ENCODE assay signal across 8 cellular contexts in the genomic region with DNA sequence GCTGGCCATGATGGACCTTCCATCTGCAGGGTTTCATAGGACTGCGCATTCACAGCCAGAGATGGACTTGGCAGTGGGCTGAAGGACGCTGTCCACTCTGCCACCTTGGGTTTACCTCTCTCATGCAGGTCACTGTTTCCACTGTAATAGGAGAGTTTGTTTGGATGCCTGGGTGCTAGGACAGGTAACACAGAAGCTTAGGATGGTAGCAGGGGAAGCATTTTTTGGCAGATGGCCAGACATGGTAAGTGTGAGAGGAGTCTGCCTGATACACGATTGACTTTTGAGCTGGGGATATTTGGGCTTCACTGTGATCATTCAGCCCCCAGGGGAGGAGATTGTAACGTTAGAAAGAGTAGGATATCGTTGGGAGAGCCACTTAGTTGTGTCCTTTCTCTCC. TPM values are rescaled to one million over a fixed set of nuclear protein-coding genes. Genes with fewer than 3 reads are reported as not detected.
DNase-seq lines count a peak whose midpoint lies in the region; ATAC-seq and TF ChIP-seq lines count a peak whose summit lies in the region.

No MANE protein-coding gene starts in this region.

- H3K4me3 Mint-ChIP-seq in stimulated activated naive CD8-positive, alpha-beta T cell treated with anti-CD3 and anti-CD28 coated beads, Interleukin-15, Interleukin-2, amounts not matched to agents 100 ng/mL and 50 ng/mL, for 24 hours, result peak overlapping the region; percentile 79
- H3K4me3 Mint-ChIP-seq in activated B cell treated with CpG ODN at 0.5 μM for 24 hours, result peak overlapping the region; percentile 58

- H3K27ac ChIP-seq in left lung, result peak overlapping the region; percentile 40 to 73

- no peaks in the 10 kb centered on the region for H3K27me3 ChIP-seq in left lung

- peaks cover 46% of the 10 kb centered on the region for H3K4me1 Mint-ChIP-seq in stimulated activated naive CD8-positive, alpha-beta T cell treated with anti-CD3 and anti-CD28 coated beads, Interleukin-15, Interleukin-2, amounts not matched to agents 100 ng/mL and 50 ng/mL, for 24 hours (ENCODE audit: low read depth)
- peaks cover 55% of the 10 kb centered on the region for H3K4me1 Mint-ChIP-seq in activated B cell treated with CpG ODN at 0.5 μM for 24 hours

- H3K36me3 Mint-ChIP-seq in stimulated activated naive CD8-positive, alpha-beta T cell treated with anti-CD3 and anti-CD28 coated beads, Interleukin-15, Interleukin-2, amounts not matched to agents 100 ng/mL and 50 ng/mL, for 24 hours (ENCODE audit: low read depth), result no peaks in the 10 kb centered on the region
- H3K36me3 Mint-ChIP-seq in activated B cell treated with CpG ODN at 0.5 μM for 24 hours (ENCODE audit: low read depth), result peaks cover 31% of the 10 kb centered on the region

- POLR2A ChIA-PET in activated B cell treated with CpG ODN at 0.5 μM for 24 hours (lab: Charles Lee), result interaction anchor here (0.7 to 3.3 kb wide), 4 partner anchors 10 to 242 kb away, joined by 4 to 23 read pairs (median 6); a partner anchor contains a TSS

- CTCF ChIA-PET in activated B cell treated with CpG ODN at 0.5 μM for 24 hours (lab: Charles Lee), result no interaction called here

- DNase-seq in stimulated activated naive CD8-positive, alpha-beta T cell treated with anti-CD3 and anti-CD28 coated beads, Interleukin-15, Interleukin-2, amounts not matched to agents 100 U/mL and 50 U/mL, for 24 hours, result no peak
- DNase-seq in activated B cell treated with CpG ODN at 0.5 μM for 24 hours (no peak), left lung (peak in 1 of 2 donors; percentile 19), SKM-1 treated with dmso at 0.1 percent for 144 hours (lab: John Stamatoyannopoulos, UW; ENCODE audit: unreplicated experiment) (no peak), H4 (ENCODE audit: low spot score) (no peak), D341Med (ENCODE audit: low spot score) (no peak), DMS53 treated with DMSO at 0.1 percent for 48 hours (lab: John Stamatoyannopoulos, UW; ENCODE audit: unreplicated experiment) (no peak)

- H3K27ac Mint-ChIP-seq in stimulated activated naive CD8-positive, alpha-beta T cell treated with anti-CD3 and anti-CD28 coated beads, Interleukin-15, Interleukin-2, amounts not matched to agents 100 ng/mL and 50 ng/mL, for 24 hours, result peak overlapping the region; percentile 91
- H3K27ac Mint-ChIP-seq in activated B cell treated with CpG ODN at 0.5 μM for 24 hours, result peak overlapping the region; percentile 84

- H3K36me3 ChIP-seq in left lung, result peaks cover 0 to 24% of the 10 kb centered on the region in 2 donors

- intact Hi-C loops in activated B cell treated with CpG ODN at 0.5 μM for 24 hours (cut with micrococcal nuclease) (loop anchor here (1.0 to 2.0 kb wide), 2 partner anchors 12 to 53 kb away; a partner anchor contains a TSS), left lung (cut with DNase I) (no loop called here)

- H3K9me3 ChIP-seq in left lung, result no peaks in the 10 kb centered on the region

- H3K4me1 ChIP-seq in left lung, result peaks cover 6 to 44% of the 10 kb centered on the region in 2 donors

- H3K9me3 Mint-ChIP-seq in stimulated activated naive CD8-positive, alpha-beta T cell treated with anti-CD3 and anti-CD28 coated beads, Interleukin-15, Interleukin-2, amounts not matched to agents 100 ng/mL and 50 ng/mL, for 24 hours, result no peaks in the 10 kb centered on the region
- no peaks in the 10 kb centered on the region for H3K9me3 Mint-ChIP-seq in activated B cell treated with CpG ODN at 0.5 μM for 24 hours

- TF ChIP-seq CTCF in activated B cell treated with CpG ODN at 0.5 μM for 24 hours (IDR thresholded peaks at IDR 0.05) (no peak), left lung (IDR thresholded peaks at IDR 0.05) (no peak)

- no peak for ATAC-seq in stimulated activated naive CD8-positive, alpha-beta T cell treated with anti-CD3 and anti-CD28 coated beads, Interleukin-15, Interleukin-2, amounts not matched to agents 100 U/mL and 50 U/mL, for 24 hours
- peak; percentile 8 for ATAC-seq in activated B cell treated with CpG ODN at 0.5 μM for 24 hours (ENCODE audit: low read depth)
- ATAC-seq in left lung, result no peak

- no peaks in the 10 kb centered on the region for H3K27me3 Mint-ChIP-seq in stimulated activated naive CD8-positive, alpha-beta T cell treated with anti-CD3 and anti-CD28 coated beads, Interleukin-15, Interleukin-2, amounts not matched to agents 100 ng/mL and 50 ng/mL, for 24 hours
- no peaks in the 10 kb centered on the region for H3K27me3 Mint-ChIP-seq in activated B cell treated with CpG ODN at 0.5 μM for 24 hours

- H3K4me3 ChIP-seq in left lung, result peak overlapping the region in 1 of 2 donors; percentile 16

RNA-seq across cellular contexts. Expression of a gene that starts 11.8 kb away (rescaled TPM):
- 13.4 and 14.3 TPM in 2 replicates for total RNA-seq in activated B cell treated with CpG ODN at 0.5 μM for 24 hours
- total RNA-seq in left lung, result 10 to 100 TPM; 20.2 to 24.8 TPM
- 9.5 and 24.2 TPM in 2 replicates for total RNA-seq in H4 (2014; rRNA removed; shearing (Covaris generic))

RNA-seq across cellular contexts. Expression of a gene that starts 57.9 kb away (rescaled TPM):
- total RNA-seq in activated B cell treated with CpG ODN at 0.5 μM for 24 hours, result 24.7 and 28.5 TPM in 2 replicates
- total RNA-seq in left lung, result 10 to 100 TPM; 14.5 to 20.3 TPM
- 7.2 and 8.3 TPM in 2 replicates for total RNA-seq in H4 (2014; rRNA removed; shearing (Covaris generic))
